In genomic region chr1:45356186-45356585, GRCh38 we compare ENCODE assay signal across 27 cellular contexts. TPM values are rescaled to one million over a fixed set of nuclear protein-coding genes. Genes with fewer than 3 reads are reported as not detected.
A peak's percentile ranks its signal among the peaks of the same experiment; 100 is the strongest.
DNase-seq lines count a peak whose midpoint lies in the region; ATAC-seq and TF ChIP-seq lines count a peak whose summit lies in the region.
"Had no signal": no experiment of that assay in that cellular context is flagged by ENCODE, and none has a peak within 500 bp of the region (broad histone marks: within the 10 kb centered on the region; RNA-seq: fewer than 3 reads in every experiment).

No MANE protein-coding gene starts in this region.

- H3K36me3 ChIP-seq in sigmoid colon, result no peaks in the 10 kb centered on the region
- H3K36me3 ChIP-seq: pancreas, thyroid gland had no signal

- peak overlapping the region; percentile 8 for H3K27ac Mint-ChIP-seq in nephron progenitor cell
- H3K27ac Mint-ChIP-seq: activated CD4-positive, alpha-beta T cell treated with anti-CD3 and anti-CD28 coated beads, Interleukin-2, amount 10 ng/mL, durations not matched to agents 7 days and 5 days; activated naive CD8-positive, alpha-beta T cell treated with anti-CD3 and anti-CD28 coated beads, Interleukin-2, amount 50 U/mL, for 24 hours; brain; dendritic cell treated with granulocyte-macrophage colony-stimulating factor and Interleukin-4, amounts not matched to agents 40 ng/mL and 50 ng/mL, for 4 days; natural killer cell; T-cell had no signal

- H3K9me3 Mint-ChIP-seq in nephron progenitor cell, result no peaks in the 10 kb centered on the region
- H3K9me3 Mint-ChIP-seq: activated CD4-positive, alpha-beta T cell treated with anti-CD3 and anti-CD28 coated beads, Interleukin-2, amount 10 ng/mL, durations not matched to agents 7 days and 5 days; activated naive CD8-positive, alpha-beta T cell treated with anti-CD3 and anti-CD28 coated beads, Interleukin-2, amount 50 U/mL, for 24 hours; brain; dendritic cell treated with granulocyte-macrophage colony-stimulating factor and Interleukin-4, amounts not matched to agents 40 ng/mL and 50 ng/mL, for 4 days; natural killer cell; T-cell had no signal

- no peaks in the 10 kb centered on the region for H3K36me3 Mint-ChIP-seq in nephron progenitor cell (ENCODE audit: low read depth)
- H3K36me3 Mint-ChIP-seq: brain, natural killer cell, T-cell had no signal

- intact Hi-C loops in sigmoid colon (cut with DNase I), result no loop called here

- WGBS in sigmoid colon, 2 donors, result 70 to 87% methylated on average over 4 of the region's 4 CpGs

- no peaks in the 10 kb centered on the region for H3K9me3 ChIP-seq in sigmoid colon
- H3K9me3 ChIP-seq: pancreas, thyroid gland had no signal

- H3K4me3 Mint-ChIP-seq in nephron progenitor cell, result no peak overlapping the region
- H3K4me3 Mint-ChIP-seq: activated CD4-positive, alpha-beta T cell treated with anti-CD3 and anti-CD28 coated beads, Interleukin-2, amount 10 ng/mL, durations not matched to agents 7 days and 5 days; activated naive CD8-positive, alpha-beta T cell treated with anti-CD3 and anti-CD28 coated beads, Interleukin-2, amount 50 U/mL, for 24 hours; brain; dendritic cell treated with granulocyte-macrophage colony-stimulating factor and Interleukin-4, amounts not matched to agents 40 ng/mL and 50 ng/mL, for 4 days; natural killer cell; T-cell had no signal

- TF ChIP-seq EP300 in sigmoid colon (IDR thresholded peaks at IDR 0.05), result no peak

- H3K4me1 Mint-ChIP-seq in nephron progenitor cell, result peaks cover 24% of the 10 kb centered on the region

- H3K27me3 Mint-ChIP-seq in nephron progenitor cell (ENCODE audit: low read depth, poor library complexity), result peaks cover 4% of the 10 kb centered on the region
- H3K27me3 Mint-ChIP-seq: activated CD4-positive, alpha-beta T cell treated with anti-CD3 and anti-CD28 coated beads, Interleukin-2, amount 10 ng/mL, durations not matched to agents 7 days and 5 days; activated naive CD8-positive, alpha-beta T cell treated with anti-CD3 and anti-CD28 coated beads, Interleukin-2, amount 50 U/mL, for 24 hours; dendritic cell treated with granulocyte-macrophage colony-stimulating factor and Interleukin-4, amounts not matched to agents 40 ng/mL and 50 ng/mL, for 4 days; T-cell had no signal

- H3K4me3 ChIP-seq in choroid plexus epithelial cell (ENCODE audit: low read depth, low read length) (no peak overlapping the region), sigmoid colon (no peak overlapping the region)
- H3K4me3 ChIP-seq: pancreas, thyroid gland had no signal

- DNase-seq in Daoy (ENCODE audit: low read depth) (peak; percentile 24), NCI-H2196 (lab: John Stamatoyannopoulos, UW; ENCODE audit: unreplicated experiment) (peak; percentile 43), choroid plexus epithelial cell (ENCODE audit: low read depth) (peak; percentile 20), nephron progenitor cell (no peak), sigmoid colon (no peak), dedifferentiated amniotic fluid mesenchymal stem cell (ENCODE audit: extremely low spot score) (no peak)
- no peak for DNase-seq in activated T-cell treated with anti-CD3 and anti-CD28 coated beads, Interleukin-2, amount 50 U/mL, for 1 hour
- DNase-seq: activated CD4-positive, alpha-beta T cell treated with anti-CD3 and anti-CD28 coated beads, Interleukin-2, amount 10 ng/mL, durations not matched to agents 7 days and 5 days; activated CD8-positive, alpha-beta memory T cell treated with anti-CD3 and anti-CD28 coated beads, Interleukin-2, amount 50 U/mL, for 4 hours; activated effector memory CD4-positive, alpha-beta T cell treated with Interleukin-2 at 50 U/mL for 16 hours; activated naive CD8-positive, alpha-beta T cell treated with anti-CD3 and anti-CD28 coated beads, Interleukin-2, amount 50 U/mL, for 24 hours; foreskin fibroblast; Karpas-422; natural killer cell; NCI-H1048; NCI-H2081; NCI-H748 treated with DMSO at 0.1 percent for 48 hours; pancreas; stimulated activated CD4-positive, alpha-beta T cell treated with anti-CD3 and anti-CD28 coated beads, Interleukin-2, amount 100 ng/mL, for 24 hours; stimulated activated naive CD8-positive, alpha-beta T cell treated with anti-CD3 and anti-CD28 coated beads, Interleukin-15, Interleukin-2, amounts not matched to agents 100 U/mL and 50 U/mL, for 24 hours; T-cell; thyroid gland had no signal

- H3K27ac ChIP-seq in sigmoid colon, result no peak overlapping the region
- H3K27ac ChIP-seq: pancreas, thyroid gland had no signal

- no peaks in the 10 kb centered on the region for H3K27me3 ChIP-seq in sigmoid colon
- H3K27me3 ChIP-seq: pancreas, thyroid gland had no signal

- no peak for TF ChIP-seq CTCF in choroid plexus epithelial cell (conservative IDR thresholded peaks at IDR 0.05; ENCODE audit: low read depth, low read length)
- no peak for TF ChIP-seq CTCF in nephron progenitor cell (IDR thresholded peaks at IDR 0.05)
- TF ChIP-seq CTCF in sigmoid colon (IDR thresholded peaks at IDR 0.05), result no peak

- TF ChIP-seq POLR2A in sigmoid colon (IDR thresholded peaks at IDR 0.05), result no peak

- no peak for ATAC-seq in GM18873 (IDR thresholded peaks at IDR 0.05; ENCODE audit: low FRiP score, unreplicated experiment)
- ATAC-seq: activated naive CD8-positive, alpha-beta T cell treated with anti-CD3 and anti-CD28 coated beads, Interleukin-2, amount 50 U/mL, for 24 hours; natural killer cell; pancreas; stimulated activated naive CD8-positive, alpha-beta T cell treated with anti-CD3 and anti-CD28 coated beads, Interleukin-15, Interleukin-2, amounts not matched to agents 100 U/mL and 50 U/mL, for 24 hours; T-cell had no signal

- peaks cover 0 to 18% (median 12%) of the 10 kb centered on the region in 4 donors for H3K4me1 ChIP-seq in sigmoid colon
- H3K4me1 ChIP-seq: pancreas had no signal

RNA-seq across cellular contexts. Expression of gene MUTYH, which starts 15.9 kb away (rescaled TPM):
- 24.1 and 28.0 TPM in 2 replicates for total RNA-seq in Daoy (2014; rRNA removed; shearing (Covaris generic))
- 10 to 100 TPM; 15.7 to 22.8 (median 19.2) TPM for total RNA-seq in sigmoid colon
- 10 to 100 TPM; 22.4 to 24.6 (median 23.7) TPM for polyA plus RNA-seq in sigmoid colon

RNA-seq across cellular contexts. Expression of gene TOE1, which starts 16.2 kb away (rescaled TPM):
- total RNA-seq in Daoy (2014; rRNA removed; shearing (Covaris generic)), result 42.1 and 42.8 TPM in 2 replicates
- 10 to 100 TPM in 1 of 4 donors, 1 to 10 TPM in 3; 7.1 to 10.5 (median 7.3) TPM for total RNA-seq in sigmoid colon
- 10 to 100 TPM; 11.4 to 12.9 (median 12.0) TPM for polyA plus RNA-seq in sigmoid colon

RNA-seq across cellular contexts. Expression of gene HPDL, which starts 29.5 kb away (rescaled TPM):
- total RNA-seq in Daoy (2014; rRNA removed; shearing (Covaris generic)), result not detected in 2 replicates
- under 1 TPM in 1 of 4 donors, not detected in 3; 0.95 TPM for total RNA-seq in sigmoid colon
- polyA plus RNA-seq in sigmoid colon, result 10 to 100 TPM in 2 of 3 donors, 1 to 10 TPM in 1; 4.9 to 15.7 (median 11.4) TPM
- total RNA-seq: H4, HT1080 had no signal

Comparison
In these comparisons a context has a peak if more than half of its experiments do, and no peak if none do; other contexts are left out.
1. DNase-seq: peak in Daoy (single experiment), NCI-H2196 (single experiment) and choroid plexus epithelial cell (single experiment); none in nephron progenitor cell (single experiment), activated T-cell treated with anti-CD3 and anti-CD28 coated beads, Interleukin-2, amount 50 U/mL, for 1 hour (single experiment), sigmoid colon (single experiment) and dedifferentiated amniotic fluid mesenchymal stem cell (single experiment).